ENCODE assay signal across 8 cellular contexts in genomic region chr19:42271045-42271419, GRCh38. TPM values are rescaled to one million over a fixed set of nuclear protein-coding genes. Genes with fewer than 3 reads are reported as not detected.
DNase-seq lines count a peak whose midpoint lies in the region; ATAC-seq and TF ChIP-seq lines count a peak whose summit lies in the region.

No MANE protein-coding gene starts in this region.

- peaks cover 13% of the 10 kb centered on the region for H3K36me3 Mint-ChIP-seq in activated CD8-positive, alpha-beta T cell treated with anti-CD3 and anti-CD28 coated beads for 36 hours (ENCODE audit: low read depth)
- peaks cover 32% of the 10 kb centered on the region for H3K36me3 Mint-ChIP-seq in activated CD8-positive, alpha-beta T cell treated with anti-CD3 and anti-CD28 coated beads, Interleukin-2, amount 10 ng/mL, durations not matched to agents 7 days and 5 days (ENCODE audit: low read depth)

- H3K27me3 Mint-ChIP-seq in activated CD8-positive, alpha-beta T cell treated with anti-CD3 and anti-CD28 coated beads for 36 hours: no peaks in the 10 kb centered on the region
- H3K27me3 Mint-ChIP-seq in activated CD8-positive, alpha-beta T cell treated with anti-CD3 and anti-CD28 coated beads, Interleukin-2, amount 10 ng/mL, durations not matched to agents 7 days and 5 days (ENCODE audit: low read depth): no peaks in the 10 kb centered on the region

- CTCF ChIA-PET in activated CD8-positive, alpha-beta T cell treated with anti-CD3 and anti-CD28 coated beads for 36 hours (lab: Charles Lee): interaction anchor here (1.0 to 2.2 kb wide), 3 partner anchors 9 to 28 kb away, joined by 3 to 36 read pairs (median 5); no protein-coding TSS in a partner anchor
- CTCF ChIA-PET in activated CD8-positive, alpha-beta T cell treated with anti-CD3 and anti-CD28 coated beads, Interleukin-2, amount 10 ng/mL, durations not matched to agents 7 days and 5 days (lab: Charles Lee): interaction anchor here (0.7 to 3.2 kb wide), 5 partner anchors 9 to 138 kb away, joined by 3 to 60 read pairs (median 8); partner anchors contain the start of genes GSK3A and POU2F2

- WGBS in suprapubic skin: 55% methylated on average over 2 of the region's 3 CpGs
- 13 to 16% methylated on average over 3 of the region's 3 CpGs for WGBS in aorta, 2 donors

- POLR2A ChIA-PET in activated CD8-positive, alpha-beta T cell treated with anti-CD3 and anti-CD28 coated beads for 36 hours (lab: Charles Lee): interaction anchor here (1.1 to 4.3 kb wide), 8 partner anchors 9 to 29 kb away, joined by 3 to 31 read pairs (median 14); partner anchors contain the start of gene GSK3A
- POLR2A ChIA-PET in activated CD8-positive, alpha-beta T cell treated with anti-CD3 and anti-CD28 coated beads, Interleukin-2, amount 10 ng/mL, durations not matched to agents 7 days and 5 days (lab: Charles Lee): interaction anchor here (0.6 to 2.0 kb wide), 9 partner anchors 9 to 177 kb away, joined by 3 to 33 read pairs (median 5); partner anchors contain the start of genes GSK3A, PAFAH1B3 and PRR19

- H3K4me1 ChIP-seq in suprapubic skin: peaks cover 50% of the 10 kb centered on the region
- H3K4me1 ChIP-seq in aorta (ENCODE audit: control insufficient read depth in 1 of 2, insufficient read depth in 2 of 2, low read length in 2 of 2): peaks cover 0 to 1% of the 10 kb centered on the region in 2 donors

- H3K9me3 Mint-ChIP-seq in activated CD8-positive, alpha-beta T cell treated with anti-CD3 and anti-CD28 coated beads for 36 hours: no peaks in the 10 kb centered on the region
- H3K9me3 Mint-ChIP-seq in activated CD8-positive, alpha-beta T cell treated with anti-CD3 and anti-CD28 coated beads, Interleukin-2, amount 10 ng/mL, durations not matched to agents 7 days and 5 days (ENCODE audit: insufficient read depth): no peaks in the 10 kb centered on the region

- TF ChIP-seq CTCF in activated CD8-positive, alpha-beta T cell treated with anti-CD3 and anti-CD28 coated beads for 36 hours (IDR thresholded peaks at IDR 0.05): no peak
- TF ChIP-seq CTCF in suprapubic skin (IDR thresholded peaks at IDR 0.05): no peak

- H3K27me3 ChIP-seq in suprapubic skin: no peaks in the 10 kb centered on the region
- no peaks in the 10 kb centered on the region for H3K27me3 ChIP-seq in aorta (ENCODE audit: control insufficient read depth in 1 of 2, insufficient read depth in 2 of 2, low read length in 1 of 2)

- H3K9me3 ChIP-seq in suprapubic skin (no peaks in the 10 kb centered on the region), aorta (ENCODE audit: control insufficient read depth, low read length) (no peaks in the 10 kb centered on the region)

- no peak for TF ChIP-seq POLR2A in suprapubic skin (IDR thresholded peaks at IDR 0.05)

- no peak overlapping the region for H3K4me3 Mint-ChIP-seq in activated CD8-positive, alpha-beta T cell treated with anti-CD3 and anti-CD28 coated beads for 36 hours
- no peak overlapping the region for H3K4me3 Mint-ChIP-seq in activated CD8-positive, alpha-beta T cell treated with anti-CD3 and anti-CD28 coated beads, Interleukin-2, amount 10 ng/mL, durations not matched to agents 7 days and 5 days

- peak overlapping the region; percentile 78 for H3K4me3 ChIP-seq in suprapubic skin
- no peak overlapping the region for H3K4me3 ChIP-seq in aorta (ENCODE audit: low read length in 2 of 2)

- intact Hi-C loops in activated CD8-positive, alpha-beta T cell treated with anti-CD3 and anti-CD28 coated beads for 36 hours (cut with micrococcal nuclease): no loop called here
- intact Hi-C loops in left colon (cut with DNase I, micrococcal nuclease): no loop called here
- intact Hi-C loops in aorta (cut with DNase I): no loop called here

- no peak for DNase-seq in activated CD8-positive, alpha-beta T cell treated with anti-CD3 and anti-CD28 coated beads for 36 hours
- no peak for DNase-seq in activated CD8-positive, alpha-beta T cell treated with anti-CD3 and anti-CD28 coated beads, Interleukin-2, amount 10 ng/mL, durations not matched to agents 7 days and 5 days
- DNase-seq in left colon (peak; percentile 18 to 36), suprapubic skin (ENCODE audit: low spot score in 2 of 2) (no peak), NOMO-1 treated with dmso at 0.1 percent for 144 hours (lab: John Stamatoyannopoulos, UW; ENCODE audit: unreplicated experiment) (no peak), aorta (no peak)

- no peak for TF ChIP-seq EP300 in suprapubic skin (IDR thresholded peaks at IDR 0.05)

- no peak for ATAC-seq in activated CD8-positive, alpha-beta T cell treated with anti-CD3 and anti-CD28 coated beads for 36 hours
- ATAC-seq in activated CD8-positive, alpha-beta T cell treated with anti-CD3 and anti-CD28 coated beads, Interleukin-2, amount 10 ng/mL, durations not matched to agents 7 days and 5 days: no peak
- no peak for ATAC-seq in left colon
- no peak for ATAC-seq in GM21528 (IDR thresholded peaks at IDR 0.05; ENCODE audit: low FRiP score, unreplicated experiment)
- ATAC-seq in aorta (ENCODE audit: low FRiP score): no peak

- H3K27ac ChIP-seq in angular gyrus (ENCODE audit: low read depth, low read length) (peak overlapping the region; percentile 57), suprapubic skin (peak overlapping the region; percentile 100), aorta (ENCODE audit: low read depth in 1 of 2, low read length in 2 of 2) (peak overlapping the region in 1 of 2 donors; percentile 92)

- H3K4me1 Mint-ChIP-seq in activated CD8-positive, alpha-beta T cell treated with anti-CD3 and anti-CD28 coated beads for 36 hours (ENCODE audit: low read depth): peaks cover 40% of the 10 kb centered on the region
- peaks cover 49% of the 10 kb centered on the region for H3K4me1 Mint-ChIP-seq in activated CD8-positive, alpha-beta T cell treated with anti-CD3 and anti-CD28 coated beads, Interleukin-2, amount 10 ng/mL, durations not matched to agents 7 days and 5 days (ENCODE audit: low read depth)

- H3K36me3 ChIP-seq in suprapubic skin: peaks cover 29% of the 10 kb centered on the region
- peaks cover 0 to 7% of the 10 kb centered on the region in 2 donors for H3K36me3 ChIP-seq in aorta (ENCODE audit: control insufficient read depth in 1 of 2, insufficient read depth in 2 of 2, low read length in 1 of 2)

- peak overlapping the region; percentile 99 for H3K27ac Mint-ChIP-seq in activated CD8-positive, alpha-beta T cell treated with anti-CD3 and anti-CD28 coated beads for 36 hours
- no peak overlapping the region for H3K27ac Mint-ChIP-seq in activated CD8-positive, alpha-beta T cell treated with anti-CD3 and anti-CD28 coated beads, Interleukin-2, amount 10 ng/mL, durations not matched to agents 7 days and 5 days

RNA-seq across cellular contexts. Expression of gene CIC, which starts 2.0 kb away (rescaled TPM):
- 10 to 100 TPM; 60.7 to 65.6 TPM for total RNA-seq in activated CD8-positive, alpha-beta T cell treated with anti-CD3 and anti-CD28 coated beads for 36 hours
- 10 to 100 TPM; 73.1 to 83.8 TPM for total RNA-seq in activated CD8-positive, alpha-beta T cell treated with anti-CD3 and anti-CD28 coated beads, Interleukin-2, amount 10 ng/mL, durations not matched to agents 7 days and 5 days
- total RNA-seq in left colon: 10 to 100 TPM; 43.0 to 47.9 TPM
- 10 to 100 TPM; 57.5 to 91.6 (median 81.9) TPM for total RNA-seq in suprapubic skin
- total RNA-seq in aorta: 100 to 1,000 TPM; 103 to 104 TPM
- 10 to 100 TPM; 14.3 to 44.6 TPM for polyA plus RNA-seq in aorta

RNA-seq across cellular contexts. Expression of gene ERF, which starts 16.1 kb away (rescaled TPM):
- total RNA-seq in activated CD8-positive, alpha-beta T cell treated with anti-CD3 and anti-CD28 coated beads for 36 hours: 10 to 100 TPM; 60.0 to 69.2 TPM
- total RNA-seq in activated CD8-positive, alpha-beta T cell treated with anti-CD3 and anti-CD28 coated beads, Interleukin-2, amount 10 ng/mL, durations not matched to agents 7 days and 5 days: 10 to 100 TPM; 49.9 to 54.5 TPM
- total RNA-seq in left colon (10 to 100 TPM; 40.8 to 50.1 TPM), suprapubic skin (10 to 100 TPM; 36.8 to 49.5 (median 45.8) TPM), aorta (10 to 100 TPM; 74.9 to 99.5 TPM)
- polyA plus RNA-seq in aorta: 10 to 100 TPM; 19.7 to 44.2 TPM

RNA-seq across cellular contexts. Expression of gene GSK3A, which starts 28.6 kb away (rescaled TPM):
- 10 to 100 TPM; 30.5 to 31.7 TPM for total RNA-seq in activated CD8-positive, alpha-beta T cell treated with anti-CD3 and anti-CD28 coated beads for 36 hours
- 10 to 100 TPM; 48.2 to 49.0 TPM for total RNA-seq in activated CD8-positive, alpha-beta T cell treated with anti-CD3 and anti-CD28 coated beads, Interleukin-2, amount 10 ng/mL, durations not matched to agents 7 days and 5 days
- total RNA-seq in left colon: 10 to 100 TPM; 40.9 to 43.3 TPM
- 10 to 100 TPM; 24.0 to 37.3 (median 28.3) TPM for total RNA-seq in suprapubic skin
- 10 to 100 TPM; 28.8 to 34.4 TPM for total RNA-seq in aorta
- polyA plus RNA-seq in aorta: 10 to 100 TPM; 36.1 to 40.7 TPM

RNA-seq across cellular contexts. Expression of gene PRR19, which starts 30.9 kb away (rescaled TPM):
- under 1 TPM; 0.38 to 0.49 TPM for total RNA-seq in activated CD8-positive, alpha-beta T cell treated with anti-CD3 and anti-CD28 coated beads for 36 hours
- total RNA-seq in activated CD8-positive, alpha-beta T cell treated with anti-CD3 and anti-CD28 coated beads, Interleukin-2, amount 10 ng/mL, durations not matched to agents 7 days and 5 days: under 1 TPM; 0.44 to 0.55 TPM
- under 1 TPM; 0.49 to 0.50 TPM for total RNA-seq in left colon
- total RNA-seq in suprapubic skin: 1 to 10 TPM in 2 of 4 donors, under 1 TPM in 2; 0.73 to 1.7 (median 1.1) TPM
- total RNA-seq in aorta: under 1 TPM; 0.23 to 0.45 TPM
- polyA plus RNA-seq in aorta: not detected

RNA-seq across cellular contexts. Expression of gene PAFAH1B3, which starts 31.4 kb away (rescaled TPM):
- 10 to 100 TPM; 39.1 to 42.4 TPM for total RNA-seq in activated CD8-positive, alpha-beta T cell treated with anti-CD3 and anti-CD28 coated beads for 36 hours
- 10 to 100 TPM; 48.2 to 52.7 TPM for total RNA-seq in activated CD8-positive, alpha-beta T cell treated with anti-CD3 and anti-CD28 coated beads, Interleukin-2, amount 10 ng/mL, durations not matched to agents 7 days and 5 days
- total RNA-seq in left colon (10 to 100 TPM; 25.9 to 40.5 TPM), suprapubic skin (10 to 100 TPM; 14.4 to 33.0 (median 18.9) TPM), aorta (1 to 10 TPM; 4.8 to 9.3 TPM)
- 1 to 10 TPM; 2.3 to 8.4 TPM for polyA plus RNA-seq in aorta

Comparison
In these comparisons a context has a peak if more than half of its experiments do, and no peak if none do; other contexts are left out.
1. DNase-seq: peak in left colon (2 of 2); none in activated CD8-positive, alpha-beta T cell treated with anti-CD3 and anti-CD28 coated beads for 36 hours (single experiment), activated CD8-positive, alpha-beta T cell treated with anti-CD3 and anti-CD28 coated beads, Interleukin-2, amount 10 ng/mL, durations not matched to agents 7 days and 5 days (single experiment), suprapubic skin (0 of 2), NOMO-1 treated with dmso at 0.1 percent for 144 hours (single experiment) and aorta (0 of 2).